In genomic region chr13:110913911-110914292, GRCh38 we compare ENCODE assay signal across 8 cellular contexts. TPM values are rescaled to one million over a fixed set of nuclear protein-coding genes. Genes with fewer than 3 reads are reported as not detected.
A peak's percentile ranks its signal among the peaks of the same experiment; 100 is the strongest.
DNase-seq lines count a peak whose midpoint lies in the region; ATAC-seq lines count a peak whose summit lies in the region.

No MANE protein-coding gene starts in this region.

- peak overlapping the region; percentile 100 for H3K9ac ChIP-seq in NT2/D1 (ENCODE audit: insufficient read length, low read depth)

- H3K27ac Mint-ChIP-seq in effector memory CD8-positive, alpha-beta T cell = peak overlapping the region; percentile 69 to 86
- H3K27ac Mint-ChIP-seq in natural killer cell treated with Interleukin-12 subunit alpha and Interleukin-12 subunit beta and Interleukin-15 and Interleukin-18, amount 100 ng/mL, for 72 hours = peak overlapping the region; percentile 91 to 95

- peak overlapping the region; percentile 88 to 90 for H3K4me3 Mint-ChIP-seq in effector memory CD8-positive, alpha-beta T cell
- H3K4me3 Mint-ChIP-seq in natural killer cell treated with Interleukin-12 subunit alpha and Interleukin-12 subunit beta and Interleukin-15 and Interleukin-18, amount 100 ng/mL, for 72 hours = peak overlapping the region; percentile 91

- H3K27me3 Mint-ChIP-seq in effector memory CD8-positive, alpha-beta T cell = no peaks in the 10 kb centered on the region
- no peaks in the 10 kb centered on the region for H3K27me3 Mint-ChIP-seq in natural killer cell treated with Interleukin-12 subunit alpha and Interleukin-12 subunit beta and Interleukin-15 and Interleukin-18, amount 100 ng/mL, for 72 hours

- peaks cover 12% of the 10 kb centered on the region for H3K36me3 Mint-ChIP-seq in effector memory CD8-positive, alpha-beta T cell (ENCODE audit: insufficient read depth)
- peaks cover 4% of the 10 kb centered on the region for H3K36me3 Mint-ChIP-seq in natural killer cell treated with Interleukin-12 subunit alpha and Interleukin-12 subunit beta and Interleukin-15 and Interleukin-18, amount 100 ng/mL, for 72 hours

- H3K27me3 ChIP-seq in NT2/D1 (ENCODE audit: insufficient read depth, insufficient read length) = no peaks in the 10 kb centered on the region

- ATAC-seq in GM21528 (IDR thresholded peaks at IDR 0.05; ENCODE audit: low FRiP score, unreplicated experiment) (peak; percentile 10), GM21723 (IDR thresholded peaks at IDR 0.05; ENCODE audit: unreplicated experiment) (no peak), HG02798 (IDR thresholded peaks at IDR 0.05; ENCODE audit: poor library complexity, unreplicated experiment) (no peak)
- ATAC-seq in effector memory CD8-positive, alpha-beta T cell (replicated peaks) = no peak
- ATAC-seq in natural killer cell treated with Interleukin-12 subunit alpha and Interleukin-12 subunit beta and Interleukin-15 and Interleukin-18, amount 100 ng/mL, for 72 hours = no peak

- H3K9me3 ChIP-seq in NT2/D1 (ENCODE audit: insufficient read depth, low read length) = no peaks in the 10 kb centered on the region

- H3K4me1 ChIP-seq in NT2/D1 (ENCODE audit: insufficient read depth, insufficient read length) = peaks cover 3% of the 10 kb centered on the region

- DNase-seq in NT2/D1 (ENCODE audit: low read depth, low spot score) = no peak
- DNase-seq in effector memory CD8-positive, alpha-beta T cell = no peak
- no peak for DNase-seq in natural killer cell treated with Interleukin-12 subunit alpha and Interleukin-12 subunit beta and Interleukin-15 and Interleukin-18, amount 100 ng/mL, for 72 hours (ENCODE audit: low spot score)
- DNase-seq in stimulated activated CD4-positive, alpha-beta T cell treated with anti-CD3 and anti-CD28 coated beads, Interleukin-4, amount 100 ng/mL, for 24 hours = no peak
- DNase-seq in NCI-H226 = no peak

- peak overlapping the region; percentile 97 for H3K4me3 ChIP-seq in NT2/D1 (ENCODE audit: insufficient read length, low read depth)

- H3K4me1 Mint-ChIP-seq in effector memory CD8-positive, alpha-beta T cell (ENCODE audit: low read depth in 2 of 2) = peaks cover 34 to 50% of the 10 kb centered on the region in 2 donors
- H3K4me1 Mint-ChIP-seq in natural killer cell treated with Interleukin-12 subunit alpha and Interleukin-12 subunit beta and Interleukin-15 and Interleukin-18, amount 100 ng/mL, for 72 hours (ENCODE audit: low read depth in 2 of 2) = peaks cover 33 to 47% of the 10 kb centered on the region in 2 donors

- H3K36me3 ChIP-seq in NT2/D1 (ENCODE audit: insufficient read depth, insufficient read length, low read length) = peaks cover 23% of the 10 kb centered on the region

- H3K9me3 Mint-ChIP-seq in effector memory CD8-positive, alpha-beta T cell = no peaks in the 10 kb centered on the region
- H3K9me3 Mint-ChIP-seq in natural killer cell treated with Interleukin-12 subunit alpha and Interleukin-12 subunit beta and Interleukin-15 and Interleukin-18, amount 100 ng/mL, for 72 hours = no peaks in the 10 kb centered on the region

RNA-seq across cellular contexts. Expression of gene ANKRD10, which starts 1.0 kb away (rescaled TPM):
- total RNA-seq in natural killer cell treated with Interleukin-12 subunit alpha and Interleukin-12 subunit beta and Interleukin-15 and Interleukin-18, amount 100 ng/mL, for 72 hours = 100 to 1,000 TPM in 1 of 2 donors, 10 to 100 TPM in 1; 95.5 to 137 TPM
